Comparison of ENCODE assay signal across 10 cellular contexts in genomic region chr2:161076936-161077335, GRCh38.
DNase-seq lines count a peak whose midpoint lies in the region; ATAC-seq lines count a peak whose summit lies in the region.
"Had no signal": no experiment of that assay in that cellular context is flagged by ENCODE, and none has a peak within 500 bp of the region (broad histone marks: within the 10 kb centered on the region; RNA-seq: fewer than 3 reads in every experiment).

No MANE protein-coding gene starts in this region.

- H3K14ac ChIP-seq in mesenchymal stem cell (ENCODE audit: low read length in 2 of 2) = no peak overlapping the region

- no peak overlapping the region for H4K8ac ChIP-seq in mesenchymal stem cell (ENCODE audit: low read length)

- no peak overlapping the region for H3K18ac ChIP-seq in mesenchymal stem cell (ENCODE audit: low read depth in 1 of 2, low read length in 2 of 2)

- H3K79me1 ChIP-seq in mesenchymal stem cell (replicated peaks; ENCODE audit: low read length, poor library complexity, severe bottlenecking) = no peaks in the 10 kb centered on the region

- H3K36me3 ChIP-seq in mesenchymal stem cell (ENCODE audit: control insufficient read depth in 1 of 2, insufficient read depth in 2 of 2, low read depth in 1 of 2, low read length in 2 of 2) = no peaks in the 10 kb centered on the region

- H3K4me1 ChIP-seq in mesenchymal stem cell (ENCODE audit: control insufficient read depth, insufficient read depth, low read depth, low read length) = no peaks in the 10 kb centered on the region

- no peak for ATAC-seq in activated naive CD8-positive, alpha-beta T cell treated with anti-CD3 and anti-CD28 coated beads, Interleukin-2, amount 50 U/mL, for 24 hours
- ATAC-seq in GM18867 (IDR thresholded peaks at IDR 0.05; ENCODE audit: unreplicated experiment) (no peak), GM19397 (IDR thresholded peaks at IDR 0.05; ENCODE audit: unreplicated experiment) (no peak)

- H3K4me3 Mint-ChIP-seq in activated naive CD8-positive, alpha-beta T cell treated with anti-CD3 and anti-CD28 coated beads, Interleukin-2, amount 50 U/mL, for 24 hours = peak overlapping the region; percentile 69

- peak overlapping the region; percentile 48 for H3K9ac ChIP-seq in mesenchymal stem cell (ENCODE audit: low read length)

- peak; percentile 2 for DNase-seq in stimulated activated CD4-positive, alpha-beta T cell treated with anti-CD3 and anti-CD28 coated beads, Interleukin-4, amount 100 ng/mL, for 1 hour
- no peak for DNase-seq in stimulated activated CD4-positive, alpha-beta T cell treated with anti-CD3 and anti-CD28 coated beads, Interleukin-1b, Interleukin-23, amount 100 ng/mL, for 48 hours
- no peak for DNase-seq in activated naive CD8-positive, alpha-beta T cell treated with anti-CD3 and anti-CD28 coated beads, Interleukin-2, amount 50 U/mL, for 24 hours
- DNase-seq in mesenchymal stem cell (no peak), AML-193 (lab: John Stamatoyannopoulos, UW) (no peak), SK-N-DZ (ENCODE audit: low spot score) (no peak)
- DNase-seq: NCI-H345 had no signal

- no peak overlapping the region for H2BK12ac ChIP-seq in mesenchymal stem cell (ENCODE audit: low read length in 2 of 2)

- no peak overlapping the region for H2AFZ ChIP-seq in mesenchymal stem cell (ENCODE audit: low read depth, low read length)

- H3K27ac ChIP-seq in mesenchymal stem cell (ENCODE audit: low read length, poor library complexity, severe bottlenecking) = no peak overlapping the region

- H3K36me3 Mint-ChIP-seq in activated naive CD8-positive, alpha-beta T cell treated with anti-CD3 and anti-CD28 coated beads, Interleukin-2, amount 50 U/mL, for 24 hours (ENCODE audit: low read depth) = no peaks in the 10 kb centered on the region
- H3K36me3 Mint-ChIP-seq: naive B cell had no signal

- H3K27me3 ChIP-seq in mesenchymal stem cell (ENCODE audit: control insufficient read depth in 1 of 2, insufficient read depth in 1 of 2, low read length in 2 of 2) = no peaks in the 10 kb centered on the region

- H2BK120ac ChIP-seq in mesenchymal stem cell (ENCODE audit: low read depth, low read length) = no peak overlapping the region

- peaks cover 3% of the 10 kb centered on the region for H3K9me3 Mint-ChIP-seq in activated naive CD8-positive, alpha-beta T cell treated with anti-CD3 and anti-CD28 coated beads, Interleukin-2, amount 50 U/mL, for 24 hours

- peaks cover 1% of the 10 kb centered on the region for H3K27me3 Mint-ChIP-seq in activated naive CD8-positive, alpha-beta T cell treated with anti-CD3 and anti-CD28 coated beads, Interleukin-2, amount 50 U/mL, for 24 hours

- no peak overlapping the region for H3K23ac ChIP-seq in mesenchymal stem cell (ENCODE audit: low read length in 2 of 2)

- H3K4me3 ChIP-seq in mesenchymal stem cell (ENCODE audit: insufficient read depth in 1 of 2, low read depth in 1 of 2, low read length in 2 of 2) = no peak overlapping the region

- H3K9me3 ChIP-seq in mesenchymal stem cell (ENCODE audit: control insufficient read depth, low read length) = no peaks in the 10 kb centered on the region

- no peak overlapping the region for H2BK5ac ChIP-seq in mesenchymal stem cell (ENCODE audit: low read depth, low read length, poor library complexity, severe bottlenecking)

- no peak overlapping the region for H2BK15ac ChIP-seq in mesenchymal stem cell (ENCODE audit: low read depth, poor library complexity, severe bottlenecking)

- 93% methylated on average over 9 of the region's 9 CpGs for WGBS in mesenchymal stem cell

- peak overlapping the region in 1 of 2 experiments; percentile 2 for H3K4ac ChIP-seq in mesenchymal stem cell (ENCODE audit: low read depth in 1 of 2, low read length in 2 of 2)

- peak overlapping the region; percentile 98 for H3K27ac Mint-ChIP-seq in activated naive CD8-positive, alpha-beta T cell treated with anti-CD3 and anti-CD28 coated beads, Interleukin-2, amount 50 U/mL, for 24 hours

- no peak overlapping the region for H4K91ac ChIP-seq in mesenchymal stem cell (ENCODE audit: low read length)

- H2AK5ac ChIP-seq in mesenchymal stem cell (ENCODE audit: low read length, severe bottlenecking) = no peak overlapping the region

- no peak overlapping the region for H3K4me2 ChIP-seq in mesenchymal stem cell (ENCODE audit: low read length, poor library complexity, severe bottlenecking)

- H3K4me1 Mint-ChIP-seq in activated naive CD8-positive, alpha-beta T cell treated with anti-CD3 and anti-CD28 coated beads, Interleukin-2, amount 50 U/mL, for 24 hours = peaks cover 46% of the 10 kb centered on the region
